In genomic region chr17:66625321-66625767, GRCh38 we compare ENCODE assay signal across 8 cellular contexts.
DNase-seq lines count a peak whose midpoint lies in the region; ATAC-seq, FAIRE-seq and TF ChIP-seq lines count a peak whose summit lies in the region.

No MANE protein-coding gene starts in this region.

- no peaks in the 10 kb centered on the region for H3K9me3 ChIP-seq in RWPE2 (ENCODE audit: severe bottlenecking)
- H3K9me3 ChIP-seq in transverse colon, result no peaks in the 10 kb centered on the region

- WGBS in transverse colon (ENCODE audit: low coverage in 1 of 2), 2 donors, result 69 to 76% methylated on average over 2 of the region's 2 CpGs

- H3K27ac Mint-ChIP-seq in activated CD4-positive, alpha-beta memory T cell treated with anti-CD3 and anti-CD28 coated beads, Interleukin-2, amount 10 ng/mL, durations not matched to agents 7 days and 5 days, result no peak overlapping the region

- CTCF ChIA-PET in activated CD4-positive, alpha-beta memory T cell treated with anti-CD3 and anti-CD28 coated beads, Interleukin-2, amount 10 ng/mL, durations not matched to agents 7 days and 5 days (lab: Charles Lee), result interaction anchor here (1.2 kb wide), 1 partner anchor 176 kb away, joined by 5 read pairs; no protein-coding TSS in a partner anchor

- FAIRE-seq in HTR-8/SVneo (lab: Jason Lieb, UNC), result peak; percentile 38

- TF ChIP-seq CTCF in C4-2B (conservative IDR thresholded peaks at IDR 0.05), result peak; percentile 83
- peak; percentile 73 for TF ChIP-seq CTCF in RWPE2 (IDR thresholded peaks at IDR 0.05; ENCODE audit: poor library complexity, severe bottlenecking)
- peak in 4 of 5 experiments; percentile 42 to 63 (median 51) for TF ChIP-seq CTCF in transverse colon (IDR thresholded peaks at IDR 0.05)

- in situ Hi-C loops in transverse colon (cut with MboI; ENCODE audit: low pct_ligation_motif_present in 1 of 4, low pct_unique_long_range_greater_than_20kb in 1 of 4, low sequenced_read_pairs in 3 of 4), result no loop called here

- peaks cover 4% of the 10 kb centered on the region for H3K36me3 Mint-ChIP-seq in activated CD4-positive, alpha-beta memory T cell treated with anti-CD3 and anti-CD28 coated beads, Interleukin-2, amount 10 ng/mL, durations not matched to agents 7 days and 5 days (ENCODE audit: low read depth)

- POLR2A ChIA-PET in activated CD4-positive, alpha-beta memory T cell treated with anti-CD3 and anti-CD28 coated beads, Interleukin-2, amount 10 ng/mL, durations not matched to agents 7 days and 5 days (lab: Charles Lee), result no interaction called here

- ATAC-seq in RWPE2 (ENCODE audit: low read depth) (peak; percentile 49; the same call in 1 of the 3 replicates), left ventricle myocardium superior (peak; percentile 42), GM18505 (IDR thresholded peaks at IDR 0.05; ENCODE audit: unreplicated experiment) (no peak), GM21786 (IDR thresholded peaks at IDR 0.05; ENCODE audit: unreplicated experiment) (no peak)

- no peak overlapping the region for H3K4me3 Mint-ChIP-seq in activated CD4-positive, alpha-beta memory T cell treated with anti-CD3 and anti-CD28 coated beads, Interleukin-2, amount 10 ng/mL, durations not matched to agents 7 days and 5 days

- H3K27ac ChIP-seq in C4-2B, result no peak overlapping the region
- H3K27ac ChIP-seq in RWPE2 (ENCODE audit: poor library complexity, severe bottlenecking), result no peak overlapping the region
- H3K27ac ChIP-seq in transverse colon, result no peak overlapping the region

- TF ChIP-seq EP300 in transverse colon (IDR thresholded peaks at IDR 0.05; ENCODE audit: low read depth), result no peak

- DNase-seq in HTR-8/SVneo (ENCODE audit: insufficient read length, low spot score) (peak; percentile 74), RWPE2 (ENCODE audit: low spot score) (no peak), left ventricle myocardium superior (no peak), transverse colon (no peak)
- DNase-seq in activated CD4-positive, alpha-beta memory T cell treated with anti-CD3 and anti-CD28 coated beads, Interleukin-2, amount 10 ng/mL, durations not matched to agents 7 days and 5 days, result no peak

- intact Hi-C loops in left ventricle myocardium superior (cut with micrococcal nuclease) (no loop called here), transverse colon (cut with DNase I; ENCODE audit: low total_unique reads) (no loop called here)

- peaks cover 9% of the 10 kb centered on the region for H3K4me1 Mint-ChIP-seq in activated CD4-positive, alpha-beta memory T cell treated with anti-CD3 and anti-CD28 coated beads, Interleukin-2, amount 10 ng/mL, durations not matched to agents 7 days and 5 days

- H3K4me1 ChIP-seq in RWPE2 (ENCODE audit: insufficient read depth, poor library complexity, severe bottlenecking) (no peaks in the 10 kb centered on the region), transverse colon (peaks cover 0 to 9% (median 3%) of the 10 kb centered on the region in 4 donors)

- no peaks in the 10 kb centered on the region for H3K9me3 Mint-ChIP-seq in activated CD4-positive, alpha-beta memory T cell treated with anti-CD3 and anti-CD28 coated beads, Interleukin-2, amount 10 ng/mL, durations not matched to agents 7 days and 5 days

- no peaks in the 10 kb centered on the region for H3K27me3 Mint-ChIP-seq in activated CD4-positive, alpha-beta memory T cell treated with anti-CD3 and anti-CD28 coated beads, Interleukin-2, amount 10 ng/mL, durations not matched to agents 7 days and 5 days

- TF ChIP-seq POLR2A in transverse colon (IDR thresholded peaks at IDR 0.05), result no peak
- TF ChIP-seq POLR2A in GM18505 (IDR thresholded peaks at IDR 0.05; ENCODE audit: borderline replicate concordance, extremely low read depth, insufficient read depth, insufficient read length), result no peak

- no peak overlapping the region for H3K4me3 ChIP-seq in RWPE2 (ENCODE audit: severe bottlenecking)
- H3K4me3 ChIP-seq in transverse colon, result no peak overlapping the region

- H3K36me3 ChIP-seq in RWPE2 (ENCODE audit: low read depth), result no peaks in the 10 kb centered on the region
- no peaks in the 10 kb centered on the region for H3K36me3 ChIP-seq in transverse colon

- H3K27me3 ChIP-seq in RWPE2 (ENCODE audit: insufficient read depth, poor library complexity, severe bottlenecking) (no peaks in the 10 kb centered on the region), transverse colon (no peaks in the 10 kb centered on the region)

Comparison
In these comparisons a context has a peak if more than half of its experiments do, and no peak if none do; other contexts are left out.
1. ATAC-seq: peak in RWPE2 (single experiment) and left ventricle myocardium superior (single experiment); none in GM18505 (single experiment) and GM21786 (single experiment).
2. Peak in every context shown above with its lines, with median percentiles within 50 percentile points of each other: CTCF ChIP-seq.